8 cellular contexts compared by ENCODE assay signal in the genomic region with DNA sequence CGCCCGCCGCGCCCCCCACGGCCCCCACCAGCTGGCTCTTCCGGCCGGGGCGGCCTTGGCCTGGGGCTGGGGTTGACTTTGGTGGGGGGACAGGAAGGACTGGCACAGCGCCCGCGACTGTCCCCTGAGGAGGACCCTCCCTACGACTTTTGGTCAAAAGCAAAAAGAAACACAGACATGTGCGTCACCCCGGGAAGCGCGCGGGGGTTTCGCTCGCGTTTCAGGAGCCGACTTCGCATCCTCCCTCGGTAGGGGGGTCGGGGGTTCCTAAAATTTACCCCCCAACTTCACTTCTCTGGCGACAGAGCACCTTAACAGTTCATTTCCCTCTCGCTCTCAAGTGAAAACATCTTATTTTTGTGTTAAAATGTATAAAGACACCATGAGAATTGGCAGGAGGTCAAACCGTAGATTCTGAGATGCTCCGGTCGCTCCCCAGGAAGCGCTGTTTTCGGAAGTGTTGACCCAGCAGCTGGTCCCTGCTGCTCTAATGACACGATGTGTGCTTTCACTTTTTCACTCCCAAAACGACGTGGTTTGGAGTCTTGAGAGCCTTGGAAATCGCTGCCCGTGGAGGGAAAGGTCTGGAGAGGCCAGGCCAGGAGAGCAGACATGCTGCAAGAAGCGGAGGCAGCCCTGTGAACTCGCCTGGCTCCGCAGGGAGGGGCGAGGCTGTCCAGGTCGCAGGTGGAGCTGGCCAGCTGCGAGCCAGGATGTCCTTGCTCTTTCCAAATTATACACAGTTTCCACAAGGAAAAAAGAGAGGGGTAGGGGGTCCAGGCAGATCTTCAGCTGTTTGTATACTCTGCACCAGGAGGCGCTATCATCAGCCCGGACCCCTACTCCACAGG.
A peak's percentile ranks its signal among the peaks of the same experiment; 100 is the strongest.
DNase-seq lines count a peak whose midpoint lies in the region; ATAC-seq and TF ChIP-seq lines count a peak whose summit lies in the region.

No MANE protein-coding gene starts in this region.

- peaks cover 32 to 58% (median 45%) of the 10 kb centered on the region in 4 donors for H3K4me1 Mint-ChIP-seq in CD4-positive, alpha-beta memory T cell

- H3K27ac ChIP-seq in CD4-positive, alpha-beta memory T cell (ENCODE audit: low read depth, low read length): peak overlapping the region; percentile 80

- H3K36me3 ChIP-seq in CD4-positive, alpha-beta memory T cell (ENCODE audit: insufficient read depth, low read length): no peaks in the 10 kb centered on the region

- no peaks in the 10 kb centered on the region for H3K27me3 ChIP-seq in CD4-positive, alpha-beta memory T cell (ENCODE audit: insufficient read depth, low read length)

- peak overlapping the region; percentile 83 to 98 (median 95) for H3K27ac Mint-ChIP-seq in CD4-positive, alpha-beta memory T cell

- peaks cover 0 to 3% of the 10 kb centered on the region in 2 donors for H3K36me3 Mint-ChIP-seq in CD4-positive, alpha-beta memory T cell

- intact Hi-C loops in CD4-positive, alpha-beta memory T cell (cut with micrococcal nuclease): loop anchor here (1.0 to 5.0 kb wide), 7 partner anchors 107 to 691 kb away; partner anchors contain the start of gene MAP3K1
- intact Hi-C loops in left colon (cut with DNase I, micrococcal nuclease): no loop called here

- H3K4me3 Mint-ChIP-seq in CD4-positive, alpha-beta memory T cell: peak overlapping the region; percentile 87 to 95 (median 92)

- TF ChIP-seq CTCF in choroid plexus epithelial cell (conservative IDR thresholded peaks at IDR 0.05; ENCODE audit: low read depth, low read length): peak; percentile 69

- CTCF ChIA-PET in CD4-positive, alpha-beta memory T cell (lab: Charles Lee; ENCODE audit: partially characterized antibody): interaction anchor here (0.6 to 4.5 kb wide), 11 partner anchors 10 to 357 kb away, joined by 3 to 19 read pairs (median 4); no protein-coding TSS in a partner anchor

- no peaks in the 10 kb centered on the region for H3K9me3 ChIP-seq in CD4-positive, alpha-beta memory T cell (ENCODE audit: control insufficient read depth in 1 of 2, low read length in 2 of 2)

- H3K4me1 ChIP-seq in CD4-positive, alpha-beta memory T cell (ENCODE audit: insufficient read depth, low read length): peaks cover 53% of the 10 kb centered on the region

- H3K9me3 Mint-ChIP-seq in CD4-positive, alpha-beta memory T cell: no peaks in the 10 kb centered on the region

- POLR2A ChIA-PET in CD4-positive, alpha-beta memory T cell (lab: Charles Lee; ENCODE audit: partially characterized antibody): interaction anchor here (0.6 to 6.7 kb wide), 30 partner anchors 10 to 487 kb away, joined by 3 to 114 read pairs (median 6); partner anchors contain the start of genes IL6ST and MAP3K1

- peak; percentile 26 to 52 (median 39) for DNase-seq in CD4-positive, alpha-beta memory T cell
- DNase-seq in T-helper 22 cell (ENCODE audit: low read depth) (peak; percentile 27), choroid plexus epithelial cell (ENCODE audit: low read depth) (peak; percentile 54), left colon (peak in 1 of 2 donors; percentile 45), mesenteric fat pad (ENCODE audit: low spot score) (no peak)
- peak; percentile 16 to 21 for DNase-seq in stimulated activated CD4-positive, alpha-beta T cell treated with anti-CD3 and anti-CD28 coated beads, Interleukin-2, amount 100 ng/mL, for 48 hours

- peak; percentile 49 for ATAC-seq in HG02642 (IDR thresholded peaks at IDR 0.05; ENCODE audit: poor library complexity, unreplicated experiment)
- peak; percentile 45 for ATAC-seq in left colon
- ATAC-seq in GM19455 (IDR thresholded peaks at IDR 0.05; ENCODE audit: unreplicated experiment): no peak

- H3K27me3 Mint-ChIP-seq in CD4-positive, alpha-beta memory T cell: no peaks in the 10 kb centered on the region

- H3K4me3 ChIP-seq in CD4-positive, alpha-beta memory T cell (ENCODE audit: low read length in 2 of 2): peak overlapping the region; percentile 52 to 55
- H3K4me3 ChIP-seq in choroid plexus epithelial cell (ENCODE audit: low read depth, low read length): peak overlapping the region; percentile 65
